In the genomic region with DNA sequence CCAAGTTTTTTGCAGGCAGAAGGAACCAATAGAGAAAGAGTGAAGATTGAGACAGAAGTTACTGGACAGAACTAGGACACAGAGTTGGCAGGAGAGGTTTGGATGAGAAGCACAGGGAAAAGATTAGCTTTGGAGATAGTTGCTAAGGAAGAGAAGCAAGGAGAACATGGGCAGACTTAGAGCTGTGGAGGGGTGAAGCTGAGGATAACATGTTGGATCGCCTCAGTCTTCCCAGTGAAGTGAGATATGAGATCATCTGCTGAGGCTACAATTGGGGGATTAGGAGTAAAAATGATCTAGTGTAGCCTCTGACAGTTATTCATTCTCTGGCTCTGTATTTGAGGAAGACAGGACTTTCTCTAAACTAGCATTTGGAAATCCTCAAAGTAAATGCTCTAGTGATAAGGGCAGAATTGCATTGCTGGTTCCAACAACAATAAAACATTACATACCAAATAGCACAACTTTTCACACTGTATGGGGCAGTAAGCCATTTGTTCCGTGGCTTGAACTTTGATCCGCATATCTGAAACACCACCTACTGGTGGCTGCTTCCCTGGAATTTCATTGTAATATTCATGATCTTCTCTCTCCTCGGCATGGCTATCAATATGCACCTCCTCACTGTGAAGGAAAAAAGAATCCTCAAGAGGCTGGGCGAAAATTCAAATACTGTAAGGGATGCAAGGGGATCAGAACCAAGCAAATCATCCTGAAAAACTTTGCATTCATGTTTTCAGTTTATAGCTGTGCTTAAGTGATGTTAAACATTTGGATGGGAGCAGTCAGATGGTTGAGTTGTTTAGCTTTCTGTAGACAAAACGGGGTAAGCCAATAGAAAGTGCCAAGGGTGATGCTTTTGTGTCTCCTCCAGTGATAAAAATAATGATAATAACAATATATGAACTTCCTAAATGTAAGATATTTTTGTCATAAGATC, we compare ENCODE assay signal across 8 cellular contexts. TPM values are rescaled to one million over a fixed set of nuclear protein-coding genes. Genes with fewer than 3 reads are reported as not detected.
DNase-seq lines count a peak whose midpoint lies in the region; ATAC-seq and FAIRE-seq lines count a peak whose summit lies in the region.

No MANE protein-coding gene starts in this region.

- no peaks in the 10 kb centered on the region for H3K4me1 Mint-ChIP-seq in stimulated activated naive B cell treated with anti-CD40 and anti-IgM and Interleukin-4, amounts not matched to agents 10 μg/mL and 1 μg/mL and 100 μg/mL, for 72 hours

- no peaks in the 10 kb centered on the region for H3K9me3 Mint-ChIP-seq in stimulated activated naive B cell treated with anti-CD40 and anti-IgM and Interleukin-4, amounts not matched to agents 10 μg/mL and 1 μg/mL and 100 μg/mL, for 72 hours

- H3K4me3 Mint-ChIP-seq in stimulated activated naive B cell treated with anti-CD40 and anti-IgM and Interleukin-4, amounts not matched to agents 10 μg/mL and 1 μg/mL and 100 μg/mL, for 72 hours = no peak overlapping the region

- peak; percentile 41 for DNase-seq in A172 (ENCODE audit: low spot score)
- DNase-seq in HCEC 1CT = peak; percentile 70
- DNase-seq in iris pigment epithelial cell (ENCODE audit: low read depth) = peak; percentile 68
- DNase-seq in urothelium cell line (ENCODE audit: low spot score) = peak; percentile 46
- no peak for DNase-seq in stimulated activated naive B cell treated with anti-CD40 and anti-IgM and Interleukin-4, amounts not matched to agents 10 μg/mL and 1 μg/mL and 100 μg/mL, for 72 hours

- FAIRE-seq in TTC549 (lab: Jason Lieb, UNC) (peak; percentile 87), urothelium cell line (lab: Jason Lieb, UNC) (no peak)

- H3K27ac Mint-ChIP-seq in stimulated activated naive B cell treated with anti-CD40 and anti-IgM and Interleukin-4, amounts not matched to agents 10 μg/mL and 1 μg/mL and 100 μg/mL, for 72 hours = no peak overlapping the region

- H3K36me3 Mint-ChIP-seq in stimulated activated naive B cell treated with anti-CD40 and anti-IgM and Interleukin-4, amounts not matched to agents 10 μg/mL and 1 μg/mL and 100 μg/mL, for 72 hours = no peaks in the 10 kb centered on the region

- H3K27me3 Mint-ChIP-seq in stimulated activated naive B cell treated with anti-CD40 and anti-IgM and Interleukin-4, amounts not matched to agents 10 μg/mL and 1 μg/mL and 100 μg/mL, for 72 hours = peaks cover 9 to 10% of the 10 kb centered on the region in 2 donors

- ATAC-seq in GM19455 (IDR thresholded peaks at IDR 0.05; ENCODE audit: unreplicated experiment) (no peak), HG03571 (IDR thresholded peaks at IDR 0.05; ENCODE audit: unreplicated experiment) (no peak)
- no peak for ATAC-seq in stimulated activated naive B cell treated with anti-CD40 and anti-IgM and Interleukin-4, amounts not matched to agents 10 μg/mL and 1 μg/mL and 100 μg/mL, for 72 hours (replicated peaks)

RNA-seq across cellular contexts. Expression of a gene that starts 22.2 kb away (rescaled TPM):
- 301 and 330 TPM in 2 replicates for total RNA-seq in A172 (2014; rRNA removed; shearing (Covaris generic))

RNA-seq across cellular contexts. Expression of a gene that starts 44.9 kb away (rescaled TPM):
- 8.3 and 9.8 TPM in 2 replicates for total RNA-seq in A172 (2014; rRNA removed; shearing (Covaris generic))
